Comparison of ENCODE assay signal across 8 cellular contexts in the genomic region with DNA sequence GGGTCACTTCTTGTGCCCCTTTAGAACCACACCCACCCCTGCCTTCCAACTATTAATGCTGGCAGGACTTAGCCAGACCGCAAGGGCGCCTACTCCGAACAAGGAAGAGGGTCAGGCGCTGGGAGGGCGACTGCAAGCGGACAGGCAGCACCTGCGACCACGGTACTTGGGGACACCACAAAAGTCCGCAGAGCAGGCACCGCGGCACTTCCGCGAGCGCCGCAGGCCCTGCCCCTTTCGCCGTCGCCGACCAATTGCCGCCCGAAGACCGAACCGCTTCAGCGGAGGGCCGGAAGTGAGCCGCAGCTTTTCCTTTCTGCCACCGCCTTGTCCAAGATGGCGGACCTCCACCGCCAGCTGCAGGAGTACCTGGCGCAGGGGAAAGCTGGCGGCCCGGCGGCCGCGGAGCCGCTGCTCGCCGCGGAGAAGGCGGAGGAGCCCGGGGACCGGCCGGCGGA. TPM values are rescaled to one million over a fixed set of nuclear protein-coding genes. Genes with fewer than 3 reads are reported as not detected.
A peak's percentile ranks its signal among the peaks of the same experiment; 100 is the strongest.
DNase-seq lines count a peak whose midpoint lies in the region; ATAC-seq and TF ChIP-seq lines count a peak whose summit lies in the region.

A gene with protein sequence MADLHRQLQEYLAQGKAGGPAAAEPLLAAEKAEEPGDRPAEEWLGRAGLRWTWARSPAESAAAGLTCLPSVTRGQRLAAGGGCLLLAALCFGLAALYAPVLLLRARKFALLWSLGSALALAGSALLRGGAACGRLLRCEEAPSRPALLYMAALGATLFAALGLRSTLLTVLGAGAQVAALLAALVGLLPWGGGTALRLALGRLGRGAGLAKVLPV (plus strand): TSS at position 305 of the 458 bp plus-strand sequence. CDS start 32 bp downstream, at position 337.

- H3K36me3 Mint-ChIP-seq in immature natural killer cell = peaks cover 4 to 7% (median 5%) of the 10 kb centered on the region in 3 donors

- H3K4me3 ChIP-seq in WERI-Rb-1 (ENCODE audit: low read depth, low read length) = peak within 1 kb of the TSS; percentile 55
- H3K4me3 ChIP-seq in breast epithelium = peak within 1 kb of the TSS; percentile 63 to 96 (median 79)
- H3K4me3 ChIP-seq in smooth muscle cell = peak within 1 kb of the TSS; percentile 70

- no peaks in the 10 kb centered on the region for H4K20me1 ChIP-seq in smooth muscle cell (ENCODE audit: low read depth)

- in situ Hi-C loops in GM18951 (cut with MboI; ENCODE audit: low sequenced_read_pairs, unreplicated experiment) = no loop called here

- no peaks in the 10 kb centered on the region for H3K27me3 ChIP-seq in WERI-Rb-1 (ENCODE audit: insufficient read depth, low read depth, severe bottlenecking)
- no peaks in the 10 kb centered on the region for H3K27me3 ChIP-seq in breast epithelium
- no peaks in the 10 kb centered on the region for H3K27me3 ChIP-seq in smooth muscle cell (ENCODE audit: low read depth)

- peak; percentile 70 for ATAC-seq in HG03159 (IDR thresholded peaks at IDR 0.05; ENCODE audit: unreplicated experiment)

- under 1% methylated on average over 44 of the region's 44 CpGs for WGBS in smooth muscle cell (ENCODE audit: low lambda C conversion rate)

- H3K4me1 ChIP-seq in breast epithelium = no peaks in the 10 kb centered on the region
- peaks cover 18% of the 10 kb centered on the region for H3K4me1 ChIP-seq in smooth muscle cell (ENCODE audit: low read depth)

- no peaks in the 10 kb centered on the region for H3K9me3 Mint-ChIP-seq in immature natural killer cell

- H3K27me3 Mint-ChIP-seq in immature natural killer cell (ENCODE audit: low read depth in 3 of 3) = peaks cover 9 to 25% (median 20%) of the 10 kb centered on the region in 3 donors

- peak; percentile 97 for DNase-seq in AG08396 (ENCODE audit: low spot score)
- DNase-seq in NCI-H2196 treated with DMSO at 0.1 percent for 48 hours (lab: John Stamatoyannopoulos, UW; ENCODE audit: unreplicated experiment) = peak; percentile 86
- peak; percentile 94 for DNase-seq in WERI-Rb-1
- peak; percentile 86 to 92 for DNase-seq in breast epithelium (ENCODE audit: low spot score in 2 of 2)
- DNase-seq in immature natural killer cell = peak; percentile 90 to 91 (median 91)
- peak; percentile 82 for DNase-seq in smooth muscle cell (lab: John Stamatoyannopoulos, UW; ENCODE audit: unreplicated experiment)

- no peak for TF ChIP-seq CTCF in WERI-Rb-1 (IDR thresholded peaks at IDR 0.05; ENCODE audit: low read depth, low read length)
- TF ChIP-seq CTCF in breast epithelium (IDR thresholded peaks at IDR 0.05) = peak in 1 of 3 donors; percentile 16
- TF ChIP-seq CTCF in smooth muscle cell (IDR thresholded peaks at IDR 0.05; ENCODE audit: borderline replicate concordance, insufficient read depth, poor library complexity, severe bottlenecking) = no peak

- intact Hi-C loops in breast epithelium (cut with DNase I; ENCODE audit: low total_unique reads) = no loop called here

- H2AFZ ChIP-seq in smooth muscle cell (ENCODE audit: low read depth) = peak within 1 kb of the TSS; percentile 86

- peaks cover 22% of the 10 kb centered on the region for H3F3A ChIP-seq in smooth muscle cell (ENCODE audit: low read depth)

- H3K4me1 Mint-ChIP-seq in immature natural killer cell = peaks cover 42 to 47% of the 10 kb centered on the region in 2 donors

- peak within 1 kb of the TSS; percentile 96 for H3K27ac ChIP-seq in WERI-Rb-1
- peak within 1 kb of the TSS; percentile 94 to 99 for H3K27ac ChIP-seq in breast epithelium
- peak within 1 kb of the TSS; percentile 90 for H3K27ac ChIP-seq in smooth muscle cell (ENCODE audit: low read depth)

- TF ChIP-seq POLR2A in GM18951 (IDR thresholded peaks at IDR 0.05; ENCODE audit: extremely low read depth, insufficient read depth, insufficient read length) (peak; percentile 99), breast epithelium (IDR thresholded peaks at IDR 0.05) (peak; percentile 50)

- H3K79me2 ChIP-seq in smooth muscle cell (ENCODE audit: low read depth) = peaks cover 16% of the 10 kb centered on the region

- peak within 1 kb of the TSS; percentile 95 to 97 (median 96) for H3K4me3 Mint-ChIP-seq in immature natural killer cell

- no peaks in the 10 kb centered on the region for H3K9me3 ChIP-seq in WERI-Rb-1 (ENCODE audit: severe bottlenecking)
- H3K9me3 ChIP-seq in breast epithelium = no peaks in the 10 kb centered on the region
- H3K9me3 ChIP-seq in smooth muscle cell (replicated peaks; ENCODE audit: low read depth) = no peaks in the 10 kb centered on the region

- peaks cover 20% of the 10 kb centered on the region for H3K36me3 ChIP-seq in WERI-Rb-1
- no peaks in the 10 kb centered on the region for H3K36me3 ChIP-seq in breast epithelium
- H3K36me3 ChIP-seq in smooth muscle cell (ENCODE audit: low read depth) = no peaks in the 10 kb centered on the region

- H3K4me2 ChIP-seq in smooth muscle cell = peak within 1 kb of the TSS; percentile 91

- peak within 1 kb of the TSS; percentile 97 to 100 (median 98) for H3K27ac Mint-ChIP-seq in immature natural killer cell

- H3K9ac ChIP-seq in smooth muscle cell (ENCODE audit: low read depth) = peak within 1 kb of the TSS; percentile 83

RNA-seq across cellular contexts. Expression of the gene that starts here (rescaled TPM):
- total RNA-seq in breast epithelium (10 to 100 TPM in 2 of 3 donors, 1 to 10 TPM in 1; 9.8 to 12.3 (median 10.9) TPM), smooth muscle cell (7.0 and 7.3 TPM in 2 replicates)
- polyA plus RNA-seq in immature natural killer cell (1 to 10 TPM in 2 of 3 donors, not detected in 1; 1.3 to 3.4 TPM), smooth muscle cell (not detected in 2 replicates)

Comparison
In these comparisons a context has a peak if more than half of its experiments do, and no peak if none do; other contexts are left out.
1. Peak in every context shown above with its lines: DNase-seq, ATAC-seq, H3K4me3 ChIP-seq and H3K27ac ChIP-seq.